In genomic region chrX:155020591-155020990, GRCh38 we compare ENCODE assay signal across 14 cellular contexts. TPM values are rescaled to one million over a fixed set of nuclear protein-coding genes. Genes with fewer than 3 reads are reported as not detected.
A peak's percentile ranks its signal among the peaks of the same experiment; 100 is the strongest.
DNase-seq lines count a peak whose midpoint lies in the region; ATAC-seq, FAIRE-seq and TF ChIP-seq lines count a peak whose summit lies in the region.
"Had no signal": no experiment of that assay in that cellular context is flagged by ENCODE, and none has a peak within 500 bp of the region (broad histone marks: within the 10 kb centered on the region; RNA-seq: fewer than 3 reads in every experiment).

No MANE protein-coding gene starts in this region.

- no peak for ATAC-seq in heart right ventricle
- ATAC-seq in Right ventricle myocardium superior (ENCODE audit: poor library complexity), result no peak
- no peak for ATAC-seq in HG03175 (IDR thresholded peaks at IDR 0.05; ENCODE audit: unreplicated experiment)

- H3K9ac ChIP-seq in kidney (ENCODE audit: low read length in 2 of 2), result no peak overlapping the region
- H3K9ac ChIP-seq: BLaER1 had no signal

- no peaks in the 10 kb centered on the region for H3K36me3 Mint-ChIP-seq in CD8-positive, alpha-beta memory T cell

- intact Hi-C loops in heart right ventricle (cut with DNase I) (no loop called here), Right ventricle myocardium superior (cut with DNase I) (no loop called here), kidney (cut with DNase I) (no loop called here)

- TF ChIP-seq CTCF in heart right ventricle (IDR thresholded peaks at IDR 0.05) (no peak), kidney (IDR thresholded peaks at IDR 0.05; ENCODE audit: borderline replicate concordance, extremely low read depth, insufficient read depth) (no peak)

- peak; percentile 77 for FAIRE-seq in kidney (lab: Jason Lieb, UNC)
- FAIRE-seq in small intestine (lab: Jason Lieb, UNC), result peak; percentile 72
- FAIRE-seq: HTR-8/SVneo had no signal

- CTCF ChIA-PET in CD8-positive, alpha-beta memory T cell (lab: Charles Lee), result no interaction called here

- POLR2A ChIA-PET in CD8-positive, alpha-beta memory T cell (lab: Charles Lee), result no interaction called here

- H3K4me1 Mint-ChIP-seq in CD8-positive, alpha-beta memory T cell, result no peaks in the 10 kb centered on the region

- WGBS in heart right ventricle, 2 donors, result 69 to 81% methylated on average over 3 of the region's 3 CpGs
- 84 to 96% (median 95%) methylated on average over 3 of the region's 3 CpGs for WGBS in small intestine, 3 donors

- H3K27me3 ChIP-seq in heart right ventricle (no peaks in the 10 kb centered on the region), small intestine (ENCODE audit: control insufficient read depth in 2 of 2, insufficient read depth in 2 of 2, low read length in 2 of 2) (no peaks in the 10 kb centered on the region)
- no peaks in the 10 kb centered on the region for H3K27me3 ChIP-seq in CD8-positive, alpha-beta memory T cell (ENCODE audit: insufficient read depth, low read length, poor library complexity, severe bottlenecking)

- H3K4me3 ChIP-seq in heart right ventricle, result peak overlapping the region in 9 of 10 donors; percentile 20 to 54 (median 46)
- H3K4me3 ChIP-seq in CD8-positive, alpha-beta memory T cell (ENCODE audit: low read length), result no peak overlapping the region
- no peak overlapping the region for H3K4me3 ChIP-seq in kidney (ENCODE audit: low read length in 2 of 2)
- H3K4me3 ChIP-seq in small intestine (ENCODE audit: low read depth in 1 of 2, low read length in 2 of 2), result no peak overlapping the region
- H3K4me3 ChIP-seq: BLaER1 had no signal

- H3K36me3 ChIP-seq in heart right ventricle (no peaks in the 10 kb centered on the region), kidney (ENCODE audit: control insufficient read depth in 1 of 2, insufficient read depth in 2 of 2, low read length in 2 of 2) (no peaks in the 10 kb centered on the region), small intestine (ENCODE audit: control insufficient read depth in 2 of 2, insufficient read depth in 2 of 2, low read length in 2 of 2) (no peaks in the 10 kb centered on the region)
- no peaks in the 10 kb centered on the region for H3K36me3 ChIP-seq in CD8-positive, alpha-beta memory T cell (ENCODE audit: insufficient read depth, low read length)
- H3K36me3 ChIP-seq: BLaER1 had no signal

- no peaks in the 10 kb centered on the region for H3K9me3 Mint-ChIP-seq in CD8-positive, alpha-beta memory T cell
- H3K9me3 Mint-ChIP-seq: HFFc6 had no signal

- H3K27me3 Mint-ChIP-seq in CD8-positive, alpha-beta memory T cell, result peaks cover 0 to 6% of the 10 kb centered on the region in 2 donors

- no peak for DNase-seq in heart right ventricle
- no peak for DNase-seq in Right ventricle myocardium superior
- no peak for DNase-seq in CD8-positive, alpha-beta memory T cell
- DNase-seq in kidney, result no peak
- DNase-seq in small intestine, result no peak
- DNase-seq in DMS79 treated with DMSO at 0.1 percent for 48 hours (lab: John Stamatoyannopoulos, UW), result no peak
- DNase-seq: 8988T, AML-193, DMS53, HCEC 1CT, HFFc6 had no signal

- no peak overlapping the region for H3K27ac Mint-ChIP-seq in CD8-positive, alpha-beta memory T cell
- H3K27ac Mint-ChIP-seq: HFFc6 had no signal

- H3K4me3 Mint-ChIP-seq in CD8-positive, alpha-beta memory T cell, result no peak overlapping the region
- H3K4me3 Mint-ChIP-seq: HFFc6 had no signal

- H3K27ac ChIP-seq in heart right ventricle (peak overlapping the region in 7 of 10 donors; percentile 22 to 79 (median 58)), kidney (ENCODE audit: low read depth in 2 of 2, low read length in 2 of 2) (no peak overlapping the region), small intestine (ENCODE audit: low read depth in 1 of 2, low read length in 1 of 2) (no peak overlapping the region)
- H3K27ac ChIP-seq in CD8-positive, alpha-beta memory T cell (ENCODE audit: low read depth, low read length), result peak overlapping the region; percentile 31
- H3K27ac ChIP-seq: BLaER1 had no signal

- H3K4me1 ChIP-seq in heart right ventricle, result peaks cover 0 to 15% (median 0%) of the 10 kb centered on the region in 9 donors
- H3K4me1 ChIP-seq in CD8-positive, alpha-beta memory T cell (ENCODE audit: insufficient read depth, low read length), result no peaks in the 10 kb centered on the region
- no peaks in the 10 kb centered on the region for H3K4me1 ChIP-seq in kidney (ENCODE audit: control insufficient read depth in 1 of 2, insufficient read depth in 1 of 2, low read depth in 1 of 2, low read length in 2 of 2)
- no peaks in the 10 kb centered on the region for H3K4me1 ChIP-seq in small intestine (ENCODE audit: control insufficient read depth in 2 of 2, insufficient read depth in 1 of 2, low read depth in 1 of 2, low read length in 1 of 2)
- H3K4me1 ChIP-seq: BLaER1 had no signal

- H3K9me3 ChIP-seq in heart right ventricle (no peaks in the 10 kb centered on the region), kidney (ENCODE audit: control insufficient read depth in 1 of 2, low read length in 2 of 2) (no peaks in the 10 kb centered on the region), small intestine (ENCODE audit: control insufficient read depth, low read depth) (no peaks in the 10 kb centered on the region)
- H3K9me3 ChIP-seq in CD8-positive, alpha-beta memory T cell (ENCODE audit: low read length), result no peaks in the 10 kb centered on the region
- H3K9me3 ChIP-seq: BLaER1 had no signal

RNA-seq across cellular contexts. Expression of gene F8, which starts 1.9 kb away (rescaled TPM):
- total RNA-seq in heart right ventricle (10 to 100 TPM; 21.6 to 92.4 (median 36.4) TPM), Right ventricle myocardium superior (38.9 TPM), kidney (41.3 TPM)
- polyA plus RNA-seq in heart right ventricle (10 to 100 TPM; 40.6 to 80.4 TPM), kidney (ENCODE audit: insufficient read depth, low read depth, low replicate concordance) (15.1 TPM), small intestine (1 to 10 TPM in 2 of 3 donors, under 1 TPM in 1; 0.89 to 4.8 (median 1.4) TPM)
- total RNA-seq in CD8-positive, alpha-beta memory T cell, result 10 to 100 TPM; 10.8 to 11.9 TPM
- 15.2 TPM for polyA plus RNA-seq in CD8-positive, alpha-beta memory T cell

RNA-seq across cellular contexts. Expression of gene FUNDC2, which starts 6.1 kb away (rescaled TPM):
- total RNA-seq in heart right ventricle, result 100 to 1,000 TPM; 249 to 428 (median 312) TPM
- polyA plus RNA-seq in heart right ventricle, result 100 to 1,000 TPM; 234 to 530 TPM
- total RNA-seq in Right ventricle myocardium superior, result 366 TPM
- 100 to 1,000 TPM in 1 of 2 experiments, 10 to 100 TPM in 1; 96.4 to 104 TPM for total RNA-seq in CD8-positive, alpha-beta memory T cell
- 178 TPM for polyA plus RNA-seq in CD8-positive, alpha-beta memory T cell
- total RNA-seq in kidney, result 98.2 TPM
- polyA plus RNA-seq in kidney (ENCODE audit: insufficient read depth, low read depth, low replicate concordance), result 239 TPM
- 100 to 1,000 TPM in 1 of 3 donors, 10 to 100 TPM in 2; 94.7 to 129 (median 99.3) TPM for polyA plus RNA-seq in small intestine

RNA-seq across cellular contexts. Expression of gene CMC4, which starts 50.3 kb away (rescaled TPM):
- total RNA-seq in heart right ventricle (10 to 100 TPM; 16.6 to 25.8 (median 21.6) TPM), Right ventricle myocardium superior (23.3 TPM), kidney (6.6 TPM)
- polyA plus RNA-seq in heart right ventricle (10 to 100 TPM; 30.6 to 33.5 TPM), kidney (ENCODE audit: insufficient read depth, low read depth, low replicate concordance) (26.2 TPM), small intestine (10 to 100 TPM; 12.7 to 17.3 (median 13.2) TPM)
- total RNA-seq in CD8-positive, alpha-beta memory T cell, result 1 to 10 TPM; 3.6 to 4.3 TPM
- 28.7 TPM for polyA plus RNA-seq in CD8-positive, alpha-beta memory T cell

RNA-seq across cellular contexts. Expression of gene MTCP1, which starts 50.3 kb away (rescaled TPM):
- total RNA-seq in heart right ventricle (10 to 100 TPM; 32.3 to 53.5 (median 48.8) TPM), Right ventricle myocardium superior (59.2 TPM), kidney (23.8 TPM)
- polyA plus RNA-seq in heart right ventricle (100 to 1,000 TPM in 1 of 2 donors, 10 to 100 TPM in 1; 21.2 to 384 TPM), kidney (ENCODE audit: insufficient read depth, low read depth, low replicate concordance) (21.5 TPM), small intestine (10 to 100 TPM; 13.5 to 42.3 (median 16.5) TPM)
- total RNA-seq in CD8-positive, alpha-beta memory T cell, result 10 to 100 TPM; 22.6 to 24.2 TPM
- 21.8 TPM for polyA plus RNA-seq in CD8-positive, alpha-beta memory T cell

RNA-seq across cellular contexts. Expression of gene BRCC3, which starts 50.7 kb away (rescaled TPM):
- total RNA-seq in heart right ventricle (10 to 100 TPM; 13.9 to 20.3 (median 16.6) TPM), Right ventricle myocardium superior (18.4 TPM), kidney (23.0 TPM)
- polyA plus RNA-seq in heart right ventricle (1 to 10 TPM; 4.9 to 8.4 TPM), kidney (ENCODE audit: insufficient read depth, low read depth, low replicate concordance) (14.4 TPM), small intestine (10 to 100 TPM; 14.3 to 28.5 (median 19.7) TPM)
- total RNA-seq in CD8-positive, alpha-beta memory T cell, result 10 to 100 TPM; 37.0 to 41.3 TPM
- polyA plus RNA-seq in CD8-positive, alpha-beta memory T cell, result 27.3 TPM

Comparison
In these comparisons a context has a peak if more than half of its experiments do, and no peak if none do; other contexts are left out.
1. H3K27ac ChIP-seq: peak in heart right ventricle (7 of 10) and CD8-positive, alpha-beta memory T cell (single experiment); none in kidney (0 of 2) and small intestine (0 of 2).
2. H3K4me3 ChIP-seq: peak in heart right ventricle (9 of 10); none in CD8-positive, alpha-beta memory T cell (single experiment), kidney (0 of 2) and small intestine (0 of 2).